Comparison of ENCODE assay signal across 7 cellular contexts in the genomic region with DNA sequence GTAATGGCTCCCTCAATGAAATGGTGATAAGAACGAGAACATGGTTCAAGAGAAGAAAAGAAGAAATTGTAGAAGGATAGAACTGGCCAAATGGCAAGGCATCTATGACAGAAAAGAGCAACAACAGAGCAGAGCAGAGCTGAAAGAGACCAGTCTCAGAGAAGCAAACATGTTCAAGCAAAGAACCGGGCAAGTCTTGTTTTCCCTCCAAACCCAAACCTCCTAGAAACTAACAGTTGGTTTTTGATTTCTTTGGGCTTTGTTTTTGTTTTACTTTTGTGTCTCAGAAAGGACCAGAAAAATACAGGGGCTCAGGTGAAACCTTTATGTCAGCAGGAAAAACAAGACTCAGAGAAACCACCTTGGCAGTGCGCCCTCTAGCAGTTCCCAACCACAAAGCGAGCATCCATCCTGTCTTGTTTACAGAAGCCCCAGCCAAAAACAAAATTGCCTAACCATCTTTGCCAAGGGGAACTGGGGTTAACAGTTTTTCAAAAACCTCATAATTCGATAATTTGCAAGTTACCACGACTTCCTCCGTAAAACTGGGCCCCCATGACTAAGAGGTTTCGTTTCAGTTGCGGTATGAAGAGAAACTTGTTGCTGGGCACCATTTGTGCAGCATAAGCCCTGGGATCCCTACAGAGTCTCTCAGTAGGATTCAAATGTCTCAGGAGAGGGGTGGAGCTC.
DNase-seq lines count a peak whose midpoint lies in the region; ATAC-seq and TF ChIP-seq lines count a peak whose summit lies in the region.

No MANE protein-coding gene starts in this region.

- TF ChIP-seq CTCF in KMS-11 (conservative IDR thresholded peaks at IDR 0.05; ENCODE audit: low read depth, low read length), result peak; percentile 66
- no peak for TF ChIP-seq CTCF in GM23338 (conservative IDR thresholded peaks at IDR 0.05; ENCODE audit: low read depth in 2 of 2)

- 0 out of 2 replicates have a peak, but pooled peaks cover 8% of the 10 kb centered on the region for H3K9me2 ChIP-seq in GM23338 (ENCODE audit: insufficient read depth)

- H3K9me3 Mint-ChIP-seq in naive thymus-derived CD4-positive, alpha-beta T cell, result peaks cover 0 to 6% (median 0%) of the 10 kb centered on the region in 11 donors
- no peaks in the 10 kb centered on the region for H3K9me3 Mint-ChIP-seq in GM23338

- CTCF ChIA-PET in naive thymus-derived CD4-positive, alpha-beta T cell (lab: Charles Lee), result no interaction called here

- H3K9ac ChIP-seq in KMS-11, result peak overlapping the region; percentile 28; the same call in 1 of the 2 replicates

- H3K79me2 ChIP-seq in KMS-11 (ENCODE audit: insufficient read depth, low read depth), result no peaks in the 10 kb centered on the region
- H3K79me2 ChIP-seq in GM23338 (replicated peaks; ENCODE audit: insufficient read depth), result no peaks in the 10 kb centered on the region

- H3K27ac ChIP-seq in KMS-11 (peak overlapping the region; percentile 72), GM23338 (ENCODE audit: low read depth) (no peak overlapping the region)
- no peak overlapping the region for H3K27ac ChIP-seq in naive thymus-derived CD4-positive, alpha-beta T cell (ENCODE audit: low read depth, low read length)

- H4K20me1 ChIP-seq in KMS-11 (ENCODE audit: insufficient read depth) (no peaks in the 10 kb centered on the region), GM23338 (replicated peaks; ENCODE audit: insufficient read depth) (no peaks in the 10 kb centered on the region)

- H3F3A ChIP-seq in GM23338 (replicated peaks; ENCODE audit: low read depth), result no peaks in the 10 kb centered on the region

- H3K4me3 ChIP-seq in KMS-11 (IDR thresholded peaks at IDR 0.05; ENCODE audit: insufficient read depth, low read depth, low read length), result no peak overlapping the region
- H3K4me3 ChIP-seq in naive thymus-derived CD4-positive, alpha-beta T cell (ENCODE audit: low read length), result no peak overlapping the region
- no peak overlapping the region for H3K4me3 ChIP-seq in GM23338

- H2AFZ ChIP-seq in KMS-11 (ENCODE audit: low read depth) (peak overlapping the region; percentile 17; the same call in 1 of the 2 replicates), GM23338 (no peak overlapping the region)

- H3K4me3 Mint-ChIP-seq in naive thymus-derived CD4-positive, alpha-beta T cell, result peak overlapping the region in 1 of 10 donors; percentile 70
- H3K4me3 Mint-ChIP-seq in GM23338, result no peak overlapping the region

- intact Hi-C loops in naive thymus-derived CD4-positive, alpha-beta T cell (cut with micrococcal nuclease), result no loop called here

- H3K36me3 ChIP-seq in KMS-11 (ENCODE audit: insufficient read depth), result no peaks in the 10 kb centered on the region
- H3K36me3 ChIP-seq in naive thymus-derived CD4-positive, alpha-beta T cell (ENCODE audit: control insufficient read depth in 2 of 3, insufficient read depth in 3 of 3, low read length in 3 of 3), result no peaks in the 10 kb centered on the region
- H3K36me3 ChIP-seq in GM23338 (ENCODE audit: insufficient read depth), result no peaks in the 10 kb centered on the region; the same call in 1 of the 2 replicates

- peak in 1 of 9 donors; percentile 25 for DNase-seq in naive thymus-derived CD4-positive, alpha-beta T cell
- DNase-seq in superior temporal gyrus (ENCODE audit: extremely low spot score) (no peak), GM23338 (ENCODE audit: low spot score) (no peak), cerebellar nuclear complex (lab: John Stamatoyannopoulos, UW) (no peak)

- H3K4me1 ChIP-seq in KMS-11 (ENCODE audit: low read depth, poor library complexity, severe bottlenecking), result peaks cover 52% of the 10 kb centered on the region
- H3K4me1 ChIP-seq in naive thymus-derived CD4-positive, alpha-beta T cell (ENCODE audit: control insufficient read depth in 2 of 2, insufficient read depth in 2 of 2, low read length in 2 of 2), result no peaks in the 10 kb centered on the region
- H3K4me1 ChIP-seq in GM23338 (ENCODE audit: insufficient read depth), result no peaks in the 10 kb centered on the region

- no peaks in the 10 kb centered on the region for H3K9me3 ChIP-seq in naive thymus-derived CD4-positive, alpha-beta T cell (ENCODE audit: control insufficient read depth in 2 of 3, low read length in 3 of 3)

- H3K27me3 ChIP-seq in KMS-11 (ENCODE audit: insufficient read depth, low read depth) (no peaks in the 10 kb centered on the region), GM23338 (ENCODE audit: insufficient read depth) (no peaks in the 10 kb centered on the region)
- H3K27me3 ChIP-seq in naive thymus-derived CD4-positive, alpha-beta T cell (ENCODE audit: control insufficient read depth in 2 of 2, insufficient read depth in 2 of 2, low read length in 2 of 2), result no peaks in the 10 kb centered on the region

- ATAC-seq in GM19035 (IDR thresholded peaks at IDR 0.05; ENCODE audit: unreplicated experiment) (peak; percentile 86), HG02588 (IDR thresholded peaks at IDR 0.05; ENCODE audit: unreplicated experiment) (peak; percentile 90), GM23338 (no peak)
- peak; percentile 55 for ATAC-seq in naive thymus-derived CD4-positive, alpha-beta T cell

- POLR2A ChIA-PET in naive thymus-derived CD4-positive, alpha-beta T cell (lab: Charles Lee), result no interaction called here

- peaks cover 0 to 1% (median 0%) of the 10 kb centered on the region in 5 donors for H3K36me3 Mint-ChIP-seq in naive thymus-derived CD4-positive, alpha-beta T cell
- no peaks in the 10 kb centered on the region for H3K36me3 Mint-ChIP-seq in GM23338 (ENCODE audit: low read depth)

- H3K27me3 Mint-ChIP-seq in naive thymus-derived CD4-positive, alpha-beta T cell, result peaks cover 9 to 28% (median 19%) of the 10 kb centered on the region in 5 donors
- H3K27me3 Mint-ChIP-seq in GM23338 (ENCODE audit: insufficient read depth, low read depth, poor library complexity), result no peaks in the 10 kb centered on the region

- peak overlapping the region in 1 of 9 donors; percentile 62 for H3K27ac Mint-ChIP-seq in naive thymus-derived CD4-positive, alpha-beta T cell
- H3K27ac Mint-ChIP-seq in GM23338, result no peak overlapping the region

- H3K4me2 ChIP-seq in KMS-11 (peak overlapping the region; percentile 67), GM23338 (no peak overlapping the region)

- peaks cover 0 to 23% (median 0%) of the 10 kb centered on the region in 7 donors for H3K4me1 Mint-ChIP-seq in naive thymus-derived CD4-positive, alpha-beta T cell
- H3K4me1 Mint-ChIP-seq in GM23338, result peaks cover 15% of the 10 kb centered on the region

TF ChIP-seq in GM23338, 12 proteins besides CTCF, POLR2A, EP300 and RAD21 (continues in another document):
- TF ChIP-seq ZNF462 (CRISPR knock-in tag; IDR thresholded peaks at IDR 0.05) (no peak), POLR2AphosphoS5 (IDR thresholded peaks at IDR 0.05; ENCODE audit: low read depth) (no peak)
